In the genomic region with DNA sequence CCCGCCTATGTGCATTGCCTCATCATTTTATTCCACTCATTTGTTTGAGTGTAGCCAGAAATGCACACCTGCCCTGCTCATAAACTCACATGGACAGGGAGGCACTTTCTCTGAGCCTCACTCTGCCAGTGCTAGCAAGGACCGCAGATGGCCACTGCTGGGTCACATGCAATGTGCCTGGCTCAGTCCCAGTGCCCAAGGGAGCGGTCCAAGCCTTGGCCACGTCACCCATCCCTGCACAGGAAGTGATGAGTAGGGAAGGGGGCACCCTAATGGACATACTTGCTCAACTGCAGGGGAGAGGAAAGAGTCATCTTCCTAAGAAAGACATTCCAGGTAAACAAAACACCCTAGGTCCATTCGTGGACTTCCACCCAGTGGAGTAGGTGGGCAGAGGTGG, we compare ENCODE assay signal across 15 cellular contexts.
DNase-seq lines count a peak whose midpoint lies in the region; ATAC-seq and TF ChIP-seq lines count a peak whose summit lies in the region.
"Had no signal": no experiment of that assay in that cellular context is flagged by ENCODE, and none has a peak within 500 bp of the region (broad histone marks: within the 10 kb centered on the region; RNA-seq: fewer than 3 reads in every experiment).

No MANE protein-coding gene starts in this region.

- TF ChIP-seq CTCF in DND-41 (IDR thresholded peaks at IDR 0.05; ENCODE audit: borderline replicate concordance, extremely low read depth, low read length, poor library complexity, severe bottlenecking) (no peak), epithelial cell of esophagus (IDR thresholded peaks at IDR 0.05; ENCODE audit: insufficient read depth, low read depth, low read length, missing control alignments) (no peak), upper lobe of right lung (IDR thresholded peaks at IDR 0.05) (no peak), left ventricle myocardium inferior (IDR thresholded peaks at IDR 0.05; ENCODE audit: borderline replicate concordance) (no peak)

- no peaks in the 10 kb centered on the region for H3K79me2 ChIP-seq in DND-41 (ENCODE audit: insufficient read depth, low read length)

- ATAC-seq in DND-41 (ENCODE audit: insufficient read depth, low read depth) (no peak), upper lobe of right lung (peak; percentile 45)

- H3K36me3 ChIP-seq in DND-41 (ENCODE audit: insufficient read depth, low read length) (no peaks in the 10 kb centered on the region), upper lobe of right lung (no peaks in the 10 kb centered on the region), left ventricle myocardium inferior (no peaks in the 10 kb centered on the region)
- H3K36me3 ChIP-seq: BLaER1 treated with 17β-estradiol and CSF1 and Interleukin-3, amounts not matched to agents 10 nM and 100 nM had no signal

- no peak overlapping the region for H3K4me2 ChIP-seq in DND-41 (ENCODE audit: insufficient read depth, low read length)
- H3K4me2 ChIP-seq: BLaER1 treated with 17β-estradiol and CSF1 and Interleukin-3, amounts not matched to agents 10 nM and 100 nM had no signal

- H3K4me3 ChIP-seq in DND-41 (ENCODE audit: low read depth in 1 of 2, low read length in 2 of 2), result no peak overlapping the region
- no peak overlapping the region for H3K4me3 ChIP-seq in epithelial cell of esophagus (ENCODE audit: low read length)
- no peak overlapping the region for H3K4me3 ChIP-seq in upper lobe of right lung
- no peak overlapping the region for H3K4me3 ChIP-seq in left ventricle myocardium inferior
- H3K4me3 ChIP-seq: BLaER1 treated with 17β-estradiol and CSF1 and Interleukin-3, amounts not matched to agents 10 nM and 100 nM; GM23248 had no signal

- intact Hi-C loops in upper lobe of right lung (cut with DNase I) (no loop called here), left ventricle myocardium inferior (cut with micrococcal nuclease) (no loop called here)

- H3K27me3 ChIP-seq in DND-41 (ENCODE audit: insufficient read depth, low read length, poor library complexity) (no peaks in the 10 kb centered on the region), upper lobe of right lung (no peaks in the 10 kb centered on the region), left ventricle myocardium inferior (ENCODE audit: low read depth) (peaks cover 36% of the 10 kb centered on the region)
- H3K27me3 ChIP-seq: BLaER1 treated with 17β-estradiol and CSF1 and Interleukin-3, amounts not matched to agents 10 nM and 100 nM had no signal

- no peak overlapping the region for H3K9ac ChIP-seq in DND-41 (ENCODE audit: low read depth, low read length)
- H3K9ac ChIP-seq: BLaER1 treated with 17β-estradiol and CSF1 and Interleukin-3, amounts not matched to agents 10 nM and 100 nM; GM23248 had no signal

- H3K27ac ChIP-seq in DND-41 (ENCODE audit: low read length), result 0 out of 2 replicates have a peak overlapping the region, but pooled peaks have one; percentile 1
- no peak overlapping the region for H3K27ac ChIP-seq in upper lobe of right lung
- no peak overlapping the region for H3K27ac ChIP-seq in left ventricle myocardium inferior (replicated peaks)
- H3K27ac ChIP-seq: BLaER1 treated with 17β-estradiol and CSF1 and Interleukin-3, amounts not matched to agents 10 nM and 100 nM; GM23248 had no signal

- no peak overlapping the region for H2AFZ ChIP-seq in DND-41 (ENCODE audit: low read depth, low read length)
- H2AFZ ChIP-seq: GM23248 had no signal

- DNase-seq in DND-41, result no peak
- peak; percentile 46 for DNase-seq in HT1080 (ENCODE audit: low read depth)
- peak; percentile 22 for DNase-seq in epithelial cell of esophagus (ENCODE audit: low read depth)
- DNase-seq in upper lobe of right lung, result no peak
- DNase-seq in left ventricle myocardium inferior, result no peak
- no peak for DNase-seq in NCI-H1417 (lab: John Stamatoyannopoulos, UW)
- no peak for DNase-seq in dermis blood vessel endothelial cell
- DNase-seq: ACHN; Calu3; CD4-positive, CD25-positive, alpha-beta regulatory T cell; DMS 273 treated with DMSO at 0.1 percent for 48 hours; EL; GM23248; H7 had no signal

- H3K9me3 ChIP-seq in DND-41 (ENCODE audit: insufficient read depth, low read length, severe bottlenecking), result no peaks in the 10 kb centered on the region
- H3K9me3 ChIP-seq in upper lobe of right lung, result no peaks in the 10 kb centered on the region
- H3K9me3 ChIP-seq in left ventricle myocardium inferior (replicated peaks), result no peaks in the 10 kb centered on the region

- H3K4me1 ChIP-seq in DND-41 (ENCODE audit: insufficient read depth, low read length) (peaks cover 11% of the 10 kb centered on the region), upper lobe of right lung (no peaks in the 10 kb centered on the region), left ventricle myocardium inferior (no peaks in the 10 kb centered on the region)

- H4K20me1 ChIP-seq in DND-41 (ENCODE audit: insufficient read depth, low read length), result no peaks in the 10 kb centered on the region
- H4K20me1 ChIP-seq: BLaER1 treated with 17β-estradiol and CSF1 and Interleukin-3, amounts not matched to agents 10 nM and 100 nM had no signal

Comparison
In these comparisons a context has a peak if more than half of its experiments do, and no peak if none do; other contexts are left out.
1. DNase-seq: peak in HT1080 (single experiment) and epithelial cell of esophagus (single experiment); none in DND-41 (single experiment), upper lobe of right lung (single experiment), left ventricle myocardium inferior (single experiment), NCI-H1417 (0 of 3) and dermis blood vessel endothelial cell (single experiment).